Comparison of ENCODE assay signal across 10 cellular contexts in genomic region chr22:45218974-45219373, GRCh38. TPM values are rescaled to one million over a fixed set of nuclear protein-coding genes. Genes with fewer than 3 reads are reported as not detected.
DNase-seq lines count a peak whose midpoint lies in the region; ATAC-seq lines count a peak whose summit lies in the region.
"Had no signal": no experiment of that assay in that cellular context is flagged by ENCODE, and none has a peak within 500 bp of the region (broad histone marks: within the 10 kb centered on the region; RNA-seq: fewer than 3 reads in every experiment).

No MANE protein-coding gene starts in this region.

- peaks cover 14% of the 10 kb centered on the region for H3K4me1 Mint-ChIP-seq in activated T-helper 17 cell treated with anti-CD3 and anti-CD28 coated beads, Interleukin-2, amount 50 U/mL, for 72 hours

- no peak overlapping the region for H3K27ac ChIP-seq in Karpas-422 (ENCODE audit: low read length)

- no peaks in the 10 kb centered on the region for H3K9me3 ChIP-seq in Karpas-422 (ENCODE audit: low read length)

- H3K9me2 ChIP-seq in Karpas-422 (replicated peaks; ENCODE audit: insufficient read depth, low read length): no peaks in the 10 kb centered on the region

- H3K4me1 ChIP-seq in Karpas-422 (ENCODE audit: low read length): peaks cover 17% of the 10 kb centered on the region

- peak overlapping the region; percentile 57 for H3K4me3 Mint-ChIP-seq in activated T-helper 17 cell treated with anti-CD3 and anti-CD28 coated beads, Interleukin-2, amount 50 U/mL, for 72 hours

- H3K36me3 Mint-ChIP-seq in activated T-helper 17 cell treated with anti-CD3 and anti-CD28 coated beads, Interleukin-2, amount 50 U/mL, for 72 hours (ENCODE audit: low read depth): no peaks in the 10 kb centered on the region

- H2AFZ ChIP-seq in Karpas-422 (ENCODE audit: low read length): no peak overlapping the region

- peak; percentile 100 for ATAC-seq in activated T-helper 17 cell treated with anti-CD3 and anti-CD28 coated beads, Interleukin-2, amount 50 U/mL, for 72 hours (replicated peaks)
- ATAC-seq in HG03097 (IDR thresholded peaks at IDR 0.05; ENCODE audit: low FRiP score, unreplicated experiment): no peak

- no peak overlapping the region for H3K4me3 ChIP-seq in Karpas-422 (ENCODE audit: low read length)
- H3K4me3 ChIP-seq: lung had no signal

- H3K36me3 ChIP-seq in Karpas-422 (ENCODE audit: insufficient read depth, low read length): no peaks in the 10 kb centered on the region

- no peak overlapping the region for H3K9ac ChIP-seq in Karpas-422 (ENCODE audit: low read length)

- no peaks in the 10 kb centered on the region; the same call in 1 of the 2 replicates for H4K20me1 ChIP-seq in Karpas-422 (ENCODE audit: insufficient read depth, low read depth, low read length)

- H3K4me2 ChIP-seq in Karpas-422 (ENCODE audit: low read depth, low read length, poor library complexity, severe bottlenecking): no peak overlapping the region

- peaks cover 66% of the 10 kb centered on the region for H3K79me2 ChIP-seq in Karpas-422 (ENCODE audit: low read length)

- no peaks in the 10 kb centered on the region for H3K9me3 Mint-ChIP-seq in activated T-helper 17 cell treated with anti-CD3 and anti-CD28 coated beads, Interleukin-2, amount 50 U/mL, for 72 hours

- DNase-seq in NCI-H748 (lab: John Stamatoyannopoulos, UW; ENCODE audit: unreplicated experiment): peak; percentile 55
- no peak for DNase-seq in NCI-H748 treated with DMSO at 0.1 percent for 48 hours (lab: John Stamatoyannopoulos, UW)
- DNase-seq in Karpas-422: peak; percentile 85
- DNase-seq in stimulated activated CD4-positive, alpha-beta T cell treated with anti-CD3 and anti-CD28 coated beads, TNF-alpha, amount 100 ng/mL, for 24 hours (ENCODE audit: low read depth in 3 of 3): peak in 2 of 3 experiments; percentile 35 to 42
- no peak for DNase-seq in medulla oblongata (ENCODE audit: extremely low spot score)
- no peak for DNase-seq in D341Med (ENCODE audit: low spot score)
- DNase-seq: activated CD8-positive, alpha-beta memory T cell treated with anti-CD3 and anti-CD28 coated beads, Interleukin-2, amount 50 U/mL, for 48 hours had no signal

- no peaks in the 10 kb centered on the region for H3K27me3 ChIP-seq in Karpas-422 (ENCODE audit: low read length)

- no peaks in the 10 kb centered on the region for H3K27me3 Mint-ChIP-seq in activated T-helper 17 cell treated with anti-CD3 and anti-CD28 coated beads, Interleukin-2, amount 50 U/mL, for 72 hours

- peak overlapping the region; percentile 98 for H3K27ac Mint-ChIP-seq in activated T-helper 17 cell treated with anti-CD3 and anti-CD28 coated beads, Interleukin-2, amount 50 U/mL, for 72 hours

RNA-seq across cellular contexts. Expression of gene KIAA0930, which starts 21.7 kb away (rescaled TPM):
- total RNA-seq in Karpas-422 (2014; rRNA removed; shearing (Covaris generic); ENCODE audit: low replicate concordance): 19.3 and 33.5 TPM in 2 replicates
- 10 to 100 TPM in 1 of 2 donors, 1 to 10 TPM in 1; 8.7 to 24.1 TPM for total RNA-seq in activated T-helper 17 cell treated with anti-CD3 and anti-CD28 coated beads, Interleukin-2, amount 50 U/mL, for 72 hours

RNA-seq across cellular contexts. Expression of gene NUP50, which starts 55.2 kb away (rescaled TPM):
- 49.8 and 50.7 TPM in 2 replicates for total RNA-seq in Karpas-422 (2014; rRNA removed; shearing (Covaris generic); ENCODE audit: low replicate concordance)
- 100 to 1,000 TPM in 1 of 2 donors, 10 to 100 TPM in 1; 98.4 to 163 TPM for total RNA-seq in activated T-helper 17 cell treated with anti-CD3 and anti-CD28 coated beads, Interleukin-2, amount 50 U/mL, for 72 hours

Comparison
In these comparisons a context has a peak if more than half of its experiments do, and no peak if none do; other contexts are left out.
1. DNase-seq: peak in NCI-H748 (single experiment), Karpas-422 (single experiment) and stimulated activated CD4-positive, alpha-beta T cell treated with anti-CD3 and anti-CD28 coated beads, TNF-alpha, amount 100 ng/mL, for 24 hours (2 of 3); none in NCI-H748 treated with DMSO at 0.1 percent for 48 hours (single experiment), medulla oblongata (single experiment) and D341Med (single experiment).